15 cellular contexts compared by ENCODE assay signal in the genomic region with DNA sequence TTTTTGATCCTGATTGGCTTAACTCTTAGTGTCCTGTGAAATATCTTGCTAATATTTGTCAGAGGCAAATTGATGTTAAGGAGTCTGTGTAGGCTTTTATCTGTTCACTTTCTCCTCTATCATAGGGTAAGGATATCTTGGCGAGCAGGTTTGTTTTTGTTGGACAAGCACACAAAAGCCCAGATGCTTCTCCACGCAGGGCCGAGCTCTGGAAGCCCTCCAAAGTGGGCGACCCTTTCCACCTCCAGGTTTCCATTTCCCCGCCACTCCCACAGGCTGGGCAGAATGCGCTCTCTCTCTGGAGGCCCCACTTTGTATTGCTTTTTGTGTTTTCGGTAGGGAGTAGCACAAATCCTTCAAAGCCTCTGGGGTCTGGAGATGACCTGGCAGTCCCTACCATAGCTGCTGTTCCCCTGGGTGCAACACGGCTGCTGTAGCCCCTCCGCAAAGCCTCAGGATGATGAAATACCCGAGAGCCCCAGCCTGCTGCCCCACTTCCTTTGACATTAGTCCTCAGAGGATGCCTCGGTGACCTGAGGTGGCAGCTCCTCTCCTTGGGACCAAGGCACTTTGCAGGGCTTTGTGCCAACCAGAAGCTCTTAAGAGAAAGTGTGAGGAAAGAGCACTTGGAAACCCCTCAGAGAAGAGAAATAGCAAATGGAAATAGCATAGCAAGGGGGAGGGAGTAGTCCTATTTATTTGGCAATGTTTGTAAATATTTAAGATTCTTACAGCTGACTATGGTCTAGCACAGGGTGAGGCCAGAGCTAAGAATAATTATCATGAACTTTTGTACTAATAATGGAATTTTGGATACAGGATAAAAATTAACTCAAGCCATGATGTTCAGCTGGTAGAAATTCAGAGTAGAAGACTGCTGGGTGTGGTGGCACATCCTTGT.
A peak's percentile ranks its signal among the peaks of the same experiment; 100 is the strongest.
DNase-seq lines count a peak whose midpoint lies in the region; FAIRE-seq and TF ChIP-seq lines count a peak whose summit lies in the region.
"Had no signal": no experiment of that assay in that cellular context is flagged by ENCODE, and none has a peak within 500 bp of the region (broad histone marks: within the 10 kb centered on the region; RNA-seq: fewer than 3 reads in every experiment).

No MANE protein-coding gene starts in this region.

- H3K27me3 ChIP-seq in endothelial cell of umbilical vein (ENCODE audit: control insufficient read depth in 2 of 2, insufficient read depth in 2 of 2, low read length in 2 of 2) = no peaks in the 10 kb centered on the region
- H3K27me3 ChIP-seq in uterus = no peaks in the 10 kb centered on the region
- H3K27me3 ChIP-seq: dorsolateral prefrontal cortex, SJCRH30 had no signal

- no peaks in the 10 kb centered on the region for H4K20me1 ChIP-seq in endothelial cell of umbilical vein (replicated peaks; ENCODE audit: control insufficient read depth, extremely low read depth, insufficient read depth, low read length)

- no peak overlapping the region for H3K4me3 Mint-ChIP-seq in mesothelial cell of epicardium
- H3K4me3 Mint-ChIP-seq: neural crest cell had no signal

- no peak overlapping the region for H2AFZ ChIP-seq in endothelial cell of umbilical vein (ENCODE audit: low read depth, low read length)

- peak overlapping the region; percentile 78 for H3K4me2 ChIP-seq in endothelial cell of umbilical vein (ENCODE audit: insufficient read depth, low read length)

- H3K4me3 ChIP-seq in endothelial cell of umbilical vein (replicated peaks in 1 of 3; ENCODE audit: insufficient read depth in 1 of 3, low read depth in 1 of 3, low read length in 3 of 3) (peak overlapping the region in 1 of 3 experiments; percentile 42), uterus (no peak overlapping the region)
- H3K4me3 ChIP-seq: SJCRH30 had no signal

- peak overlapping the region; percentile 43 for H3K27ac Mint-ChIP-seq in mesothelial cell of epicardium

- dilution Hi-C loops in endothelial cell of umbilical vein (cut with MboI; ENCODE audit: extremely low pct_ligation_motif_present, low sequenced_read_pairs) = no loop called here

- H3K36me3 ChIP-seq in endothelial cell of umbilical vein (ENCODE audit: control insufficient read depth in 2 of 2, extremely low read depth in 1 of 2, insufficient read depth in 2 of 2, low read length in 2 of 2) (peaks cover 6 to 19% of the 10 kb centered on the region in 2 experiments), uterus (no peaks in the 10 kb centered on the region)
- H3K36me3 ChIP-seq: SJCRH30 had no signal

- no peaks in the 10 kb centered on the region for H3K36me3 Mint-ChIP-seq in mesothelial cell of epicardium

- H3K4me1 Mint-ChIP-seq in mesothelial cell of epicardium = peaks cover 23% of the 10 kb centered on the region
- H3K4me1 Mint-ChIP-seq: neural crest cell had no signal

- TF ChIP-seq POLR2A in endothelial cell of umbilical vein (IDR thresholded peaks at IDR 0.05; ENCODE audit: low read depth, low read length) (no peak), uterus (IDR thresholded peaks at IDR 0.05) (no peak)

- H3K9ac ChIP-seq in endothelial cell of umbilical vein (replicated peaks; ENCODE audit: extremely low read depth, insufficient read depth, low read length) = peak overlapping the region; percentile 10

- no peaks in the 10 kb centered on the region for H3K9me1 ChIP-seq in endothelial cell of umbilical vein (replicated peaks; ENCODE audit: control insufficient read depth, extremely low read depth, insufficient read depth, low read length)

- H3K9me3 Mint-ChIP-seq in mesothelial cell of epicardium = peaks cover 9% of the 10 kb centered on the region

- BruUV-seq in endothelial cell of umbilical vein (replicated peaks; lab: Mats Ljungman, UMichigan) = TSS peak; percentile 3

- H3K27ac ChIP-seq in endothelial cell of umbilical vein (ENCODE audit: insufficient read depth, low read depth, low read length) (peak overlapping the region; percentile 48), uterus (peak overlapping the region; percentile 59 to 74)
- H3K27ac ChIP-seq: SJCRH30 had no signal

- POLR2A ChIA-PET in endothelial cell of umbilical vein (lab: Charles Lee) = interaction anchor here (1.0 to 2.1 kb wide), 3 partner anchors 26 to 110 kb away, joined by 3 to 6 read pairs (median 6); no protein-coding TSS in a partner anchor

- H3K9me3 ChIP-seq in endothelial cell of umbilical vein (replicated peaks; ENCODE audit: control insufficient read depth, insufficient read depth, low read length) (no peaks in the 10 kb centered on the region), uterus (peaks cover 0 to 6% of the 10 kb centered on the region in 2 donors)
- H3K9me3 ChIP-seq: SJCRH30 had no signal

- peaks cover 58% of the 10 kb centered on the region for H3K27me3 Mint-ChIP-seq in mesothelial cell of epicardium (ENCODE audit: low read depth)

- peaks cover 71% of the 10 kb centered on the region for H3K79me2 ChIP-seq in endothelial cell of umbilical vein (ENCODE audit: control insufficient read depth, insufficient read depth, low read length)

- intact Hi-C loops in endothelial cell of umbilical vein (cut with micrococcal nuclease) (loop anchor here (1.0 to 5.0 kb wide), 4 partner anchors 16 to 121 kb away; a partner anchor contains a TSS), uterus (cut with DNase I; ENCODE audit: low total_unique reads) (no loop called here)

- DNase-seq in NCI-H2196 (lab: John Stamatoyannopoulos, UW; ENCODE audit: unreplicated experiment) (peak; percentile 4), NCI-H2196 treated with DMSO at 0.1 percent for 48 hours (lab: John Stamatoyannopoulos, UW; ENCODE audit: unreplicated experiment) (no peak), endothelial cell of umbilical vein (ENCODE audit: low read depth, low spot score) (peak; percentile 89), mesothelial cell of epicardium (ENCODE audit: low spot score in 2 of 2, unreplicated experiment in 2 of 2) (no peak), uterus (peak; percentile 26 to 57), foreskin melanocyte (no peak), NCI-H146 (lab: John Stamatoyannopoulos, UW) (no peak)
- no peak for DNase-seq in stimulated activated CD4-positive, alpha-beta T cell treated with anti-CD3 and anti-CD28 coated beads, Interleukin-12 subunit alpha, Interleukin-12 subunit beta, amount 100 ng/mL, for 4 hours
- DNase-seq: activated CD4-positive, CD25-positive, alpha-beta regulatory T cell treated with anti-CD3 and anti-CD28 coated beads, Interleukin-2, amount 50 U/mL, for 72 hours; dorsolateral prefrontal cortex; GDM1; NCI-H1694 had no signal

- peak; percentile 78 for FAIRE-seq in endothelial cell of umbilical vein (lab: Jason Lieb, UNC)
- FAIRE-seq: A204.1 had no signal

- TF ChIP-seq CTCF in endothelial cell of umbilical vein (IDR thresholded peaks at IDR 0.05; ENCODE audit: extremely low read depth in 1 of 2, insufficient read depth in 1 of 2, low read depth in 1 of 2, low read length in 2 of 2) (no peak), mesothelial cell of epicardium (IDR thresholded peaks at IDR 0.05; ENCODE audit: unreplicated experiment) (no peak), uterus (IDR thresholded peaks at IDR 0.05) (no peak)

- peaks cover 68% of the 10 kb centered on the region for H3K4me1 ChIP-seq in endothelial cell of umbilical vein (ENCODE audit: control insufficient read depth, extremely low read depth, insufficient read depth, low read length)
- H3K4me1 ChIP-seq in uterus = no peaks in the 10 kb centered on the region

- CTCF ChIA-PET in endothelial cell of umbilical vein (lab: Charles Lee) = interaction anchor here (0.9 to 3.4 kb wide), 18 partner anchors 11 to 157 kb away, joined by 3 to 21 read pairs (median 4); no protein-coding TSS in a partner anchor

TF ChIP-seq in endothelial cell of umbilical vein, 7 proteins besides CTCF, POLR2A, EP300 and RAD21:
- TF ChIP-seq FOS (IDR thresholded peaks at IDR 0.05; ENCODE audit: borderline replicate concordance, insufficient read depth, low read length) (no peak), POLR2AphosphoS5 (IDR thresholded peaks at IDR 0.05; ENCODE audit: insufficient read depth, low read depth, low read length) (peak; percentile 58), GATA2 (IDR thresholded peaks at IDR 0.05; ENCODE audit: insufficient read depth, insufficient read length, low read depth, low read length) (peak; percentile 47)

Comparison
In these comparisons a context has a peak if more than half of its experiments do, and no peak if none do; other contexts are left out.
1. DNase-seq: peak in NCI-H2196 (single experiment), endothelial cell of umbilical vein (single experiment) and uterus (2 of 2); none in NCI-H2196 treated with DMSO at 0.1 percent for 48 hours (single experiment), mesothelial cell of epicardium (0 of 2), foreskin melanocyte (single experiment), NCI-H146 (single experiment) and stimulated activated CD4-positive, alpha-beta T cell treated with anti-CD3 and anti-CD28 coated beads, Interleukin-12 subunit alpha, Interleukin-12 subunit beta, amount 100 ng/mL, for 4 hours (single experiment).